ENCODE assay signal across 8 cellular contexts in the genomic region with DNA sequence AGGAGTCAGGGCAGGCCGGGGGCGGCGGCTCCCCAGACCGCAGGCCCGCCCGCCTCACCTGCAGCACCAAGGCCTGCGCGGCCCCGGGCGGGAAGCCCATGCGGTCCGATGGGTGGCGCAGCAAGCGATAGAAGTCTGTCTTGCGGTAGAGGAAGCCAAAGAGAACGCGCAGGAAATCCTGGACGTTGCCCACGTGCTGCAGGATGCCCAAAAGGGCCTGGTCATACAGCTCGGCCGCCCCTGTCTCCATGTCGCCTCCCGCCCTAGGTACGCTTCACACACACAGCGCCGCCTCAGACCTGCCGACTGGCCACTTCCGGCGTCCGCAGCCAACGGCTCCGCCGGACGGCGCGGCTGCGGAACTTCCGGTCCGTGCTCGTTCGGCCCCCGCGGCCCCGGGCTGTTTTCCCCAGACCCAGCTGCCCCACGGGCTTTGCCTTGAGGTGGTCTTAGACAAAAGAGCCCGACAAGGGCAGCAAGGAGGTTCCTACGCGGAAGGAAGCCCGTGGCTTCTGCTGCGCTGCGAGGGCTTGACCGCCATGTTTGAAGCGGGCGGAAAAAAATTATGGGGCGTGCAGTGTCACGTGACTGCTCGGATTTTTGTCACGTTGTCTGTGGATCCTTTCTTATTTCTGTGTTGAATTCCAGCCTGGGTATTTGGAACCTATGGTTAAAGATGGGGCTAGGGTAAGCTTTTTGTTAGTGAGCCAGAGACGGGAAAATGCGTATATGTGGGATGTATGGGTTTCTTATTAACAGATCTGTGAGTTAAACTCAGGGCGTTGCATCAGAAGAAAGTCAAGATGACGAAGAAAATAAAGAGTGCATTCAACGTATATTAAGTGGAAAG. TPM values are rescaled to one million over a fixed set of nuclear protein-coding genes. Genes with fewer than 3 reads are reported as not detected.
DNase-seq lines count a peak whose midpoint lies in the region; ATAC-seq and TF ChIP-seq lines count a peak whose summit lies in the region.

NUDCD3 (minus strand) TSS at position 308 of the 850 bp plus-strand sequence; CDS start at position 250, 58 bp downstream.

- H3K4me3 ChIP-seq in parathyroid adenoma (ENCODE audit: low read depth, low read length) (peak within 1 kb of the TSS; percentile 96), tibial nerve (peak within 1 kb of the TSS; percentile 82 to 95 (median 90))

- peak; percentile 88 for ATAC-seq in HG02610 (IDR thresholded peaks at IDR 0.05; ENCODE audit: unreplicated experiment)
- ATAC-seq in Right ventricle myocardium superior (ENCODE audit: poor library complexity): peak; percentile 98

- H3K9me3 Mint-ChIP-seq in activated naive CD8-positive, alpha-beta T cell treated with anti-CD3 and anti-CD28 coated beads for 36 hours: no peaks in the 10 kb centered on the region

- H3K9me3 ChIP-seq in parathyroid adenoma (ENCODE audit: control insufficient read depth, low read length) (no peaks in the 10 kb centered on the region), tibial nerve (no peaks in the 10 kb centered on the region)

- peak within 1 kb of the TSS; percentile 84 for H3K4me3 Mint-ChIP-seq in activated naive CD8-positive, alpha-beta T cell treated with anti-CD3 and anti-CD28 coated beads for 36 hours

- H3K27ac Mint-ChIP-seq in activated naive CD8-positive, alpha-beta T cell treated with anti-CD3 and anti-CD28 coated beads for 36 hours: peak within 1 kb of the TSS; percentile 94

- H3K9ac ChIP-seq in parathyroid adenoma: peak within 1 kb of the TSS; percentile 67

- WGBS in tibial nerve, 2 donors: 0% methylated on average over 34 to 62 of the region's 63 CpGs

- H3K79me2 ChIP-seq in parathyroid adenoma: peaks cover 31% of the 10 kb centered on the region

- H2AFZ ChIP-seq in parathyroid adenoma: peak within 1 kb of the TSS; percentile 87

- H3K27me3 Mint-ChIP-seq in activated naive CD8-positive, alpha-beta T cell treated with anti-CD3 and anti-CD28 coated beads for 36 hours: no peaks in the 10 kb centered on the region

- H3K36me3 ChIP-seq in parathyroid adenoma (ENCODE audit: control insufficient read depth, insufficient read depth, low read length) (no peaks in the 10 kb centered on the region), tibial nerve (no peaks in the 10 kb centered on the region)

- peak within 1 kb of the TSS; percentile 89 for H3K4me2 ChIP-seq in parathyroid adenoma (ENCODE audit: low read length)

- peak; percentile 82 to 83 for TF ChIP-seq EP300 in tibial nerve (IDR thresholded peaks at IDR 0.05)

- H3K36me3 Mint-ChIP-seq in activated naive CD8-positive, alpha-beta T cell treated with anti-CD3 and anti-CD28 coated beads for 36 hours: peaks cover 24% of the 10 kb centered on the region

- peak; percentile 30 for TF ChIP-seq CTCF in parathyroid adenoma (IDR thresholded peaks at IDR 0.05)
- peak in 2 of 5 experiments; percentile 11 to 16 for TF ChIP-seq CTCF in tibial nerve (IDR thresholded peaks at IDR 0.05)

- peaks cover 33% of the 10 kb centered on the region for H3K4me1 Mint-ChIP-seq in activated naive CD8-positive, alpha-beta T cell treated with anti-CD3 and anti-CD28 coated beads for 36 hours

- DNase-seq in NCI-H1092 (lab: John Stamatoyannopoulos, UW): peak; percentile 89
- peak; percentile 57 for DNase-seq in SKM-1 treated with dmso at 0.1 percent for 144 hours (lab: John Stamatoyannopoulos, UW; ENCODE audit: unreplicated experiment)
- DNase-seq in activated naive CD8-positive, alpha-beta T cell treated with anti-CD3 and anti-CD28 coated beads for 36 hours: peak; percentile 79
- DNase-seq in Right ventricle myocardium superior: peak; percentile 89
- peak; percentile 63 to 80 for DNase-seq in tibial nerve (ENCODE audit: low spot score in 2 of 2)

- H3K27me3 ChIP-seq in parathyroid adenoma (ENCODE audit: control insufficient read depth, insufficient read depth, low read length) (no peaks in the 10 kb centered on the region), tibial nerve (no peaks in the 10 kb centered on the region)

- intact Hi-C loops in Right ventricle myocardium superior (cut with DNase I): no loop called here

- H3K4me1 ChIP-seq in parathyroid adenoma (peaks cover 19% of the 10 kb centered on the region), tibial nerve (peaks cover 0 to 46% (median 22%) of the 10 kb centered on the region in 4 donors)

- H3K27ac ChIP-seq in parathyroid adenoma: peak within 1 kb of the TSS; percentile 95
- peak within 1 kb of the TSS; percentile 97 to 98 (median 98) for H3K27ac ChIP-seq in tibial nerve

- TF ChIP-seq POLR2A in GM10847 (IDR thresholded peaks at IDR 0.05; ENCODE audit: extremely low read depth, insufficient read length) (peak; percentile 71), tibial nerve (IDR thresholded peaks at IDR 0.05) (peak in 1 of 2 donors; percentile 46)

RNA-seq across cellular contexts. Expression of gene NUDCD3, which starts in this region (rescaled TPM):
- total RNA-seq in activated naive CD8-positive, alpha-beta T cell treated with anti-CD3 and anti-CD28 coated beads for 36 hours: 10 to 100 TPM; 94.9 to 96.9 TPM
- 107 TPM for total RNA-seq in Right ventricle myocardium superior
- 10 to 100 TPM; 44.7 to 57.3 (median 49.7) TPM for total RNA-seq in tibial nerve

Comparison
In these comparisons a context has a peak if more than half of its experiments do, and no peak if none do; other contexts are left out.
1. Peak in every context shown above with its lines: DNase-seq, ATAC-seq, H3K4me3 ChIP-seq and H3K27ac ChIP-seq.